Comparison of ENCODE assay signal across 9 cellular contexts in the genomic region with DNA sequence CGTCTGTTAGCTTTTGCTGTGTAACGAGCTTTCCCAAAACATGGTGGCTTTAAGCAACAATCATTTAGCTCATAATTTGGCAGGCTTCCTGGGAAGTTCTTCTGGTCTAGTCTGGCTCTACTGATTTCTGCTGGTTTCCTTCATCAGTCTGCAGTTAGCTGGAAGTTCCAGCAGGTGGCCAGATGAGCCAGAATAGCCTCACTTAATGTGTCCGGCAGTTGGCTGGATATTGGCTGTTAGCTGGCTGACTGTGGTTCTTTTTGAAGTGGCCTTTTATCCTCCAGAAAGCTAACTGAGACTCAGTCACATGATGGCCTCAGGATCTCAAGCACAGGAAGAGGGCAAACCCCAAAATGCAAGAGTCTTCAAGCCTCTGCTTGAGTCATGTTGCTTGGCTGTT. TPM values are rescaled to one million over a fixed set of nuclear protein-coding genes. Genes with fewer than 3 reads are reported as not detected.
A peak's percentile ranks its signal among the peaks of the same experiment; 100 is the strongest.
DNase-seq lines count a peak whose midpoint lies in the region; ATAC-seq and TF ChIP-seq lines count a peak whose summit lies in the region.
"Had no signal": no experiment of that assay in that cellular context is flagged by ENCODE, and none has a peak within 500 bp of the region (broad histone marks: within the 10 kb centered on the region; RNA-seq: fewer than 3 reads in every experiment).

No MANE protein-coding gene starts in this region.

- no peaks in the 10 kb centered on the region for H3K9me3 Mint-ChIP-seq in Caco-2 (ENCODE audit: unreplicated experiment)

- DNase-seq in Caco-2, result peak; percentile 38 to 41
- DNase-seq in NCI-H69 (lab: John Stamatoyannopoulos, UW), result peak; percentile 53
- DNase-seq in cardiac fibroblast (ENCODE audit: low read depth in 2 of 2), result peak; percentile 58 to 66
- DNase-seq in lower lobe of right lung, result peak; percentile 43
- DNase-seq in effector CD4-positive, alpha-beta T cell, result no peak

- H3K36me3 Mint-ChIP-seq in Caco-2 (ENCODE audit: insufficient read depth, unreplicated experiment), result no peaks in the 10 kb centered on the region

- H3K36me3 ChIP-seq in Caco-2 (ENCODE audit: control insufficient read depth, insufficient read depth, low read length), result no peaks in the 10 kb centered on the region
- no peaks in the 10 kb centered on the region for H3K36me3 ChIP-seq in lower lobe of right lung

- H3K27me3 ChIP-seq in Caco-2 (replicated peaks; ENCODE audit: control insufficient read depth, insufficient read depth, low read length) (no peaks in the 10 kb centered on the region), lower lobe of right lung (ENCODE audit: low read depth) (no peaks in the 10 kb centered on the region)

- CTCF ChIA-PET in Caco-2 (lab: Charles Lee), result interaction anchor here (1.0 to 1.3 kb wide), 5 partner anchors 95 to 301 kb away, joined by 3 to 7 read pairs (median 4); no protein-coding TSS in a partner anchor

- peak; percentile 80 for ATAC-seq in GM18517 (IDR thresholded peaks at IDR 0.05; ENCODE audit: unreplicated experiment)
- peak; percentile 92 for ATAC-seq in HG02885 (IDR thresholded peaks at IDR 0.05; ENCODE audit: poor library complexity, unreplicated experiment)
- peak; percentile 78 to 89 for ATAC-seq in lower lobe of right lung
- no peak for ATAC-seq in GM18868 (IDR thresholded peaks at IDR 0.05; ENCODE audit: unreplicated experiment)

- H3K4me3 Mint-ChIP-seq in Caco-2 (ENCODE audit: unreplicated experiment), result no peak overlapping the region

- no peaks in the 10 kb centered on the region for H3K27me3 Mint-ChIP-seq in Caco-2 (ENCODE audit: insufficient read depth, unreplicated experiment)

- no peaks in the 10 kb centered on the region for H3K4me1 ChIP-seq in Caco-2
- no peaks in the 10 kb centered on the region for H3K4me1 ChIP-seq in lower lobe of right lung

- H3K4me1 Mint-ChIP-seq in Caco-2 (ENCODE audit: low read depth, unreplicated experiment), result peaks cover 8% of the 10 kb centered on the region

- no TSS peak for BruUV-seq in Caco-2 (replicated peaks; lab: Mats Ljungman, UMichigan)

- intact Hi-C loops in Caco-2 (cut with micrococcal nuclease; ENCODE audit: unreplicated experiment), result loop anchor here (1.0 to 5.0 kb wide), 4 partner anchors 101 to 621 kb away; no protein-coding TSS in a partner anchor
- intact Hi-C loops in lower lobe of right lung (cut with DNase I), result no loop called here

- H3K27ac ChIP-seq in lower lobe of right lung, result no peak overlapping the region
- H3K27ac ChIP-seq: skin epidermis had no signal

- H3K27ac Mint-ChIP-seq in Caco-2 (ENCODE audit: unreplicated experiment), result no peak overlapping the region

- POLR2A ChIA-PET in Caco-2 (lab: Charles Lee), result no interaction called here

- no peak overlapping the region for H3K4me3 ChIP-seq in Caco-2 (ENCODE audit: low read depth, low read length)
- no peak overlapping the region for H3K4me3 ChIP-seq in cardiac fibroblast (replicated peaks in 1 of 2; ENCODE audit: low read depth in 2 of 2, low read length in 2 of 2)
- H3K4me3 ChIP-seq in lower lobe of right lung, result no peak overlapping the region
- H3K4me3 ChIP-seq: skin epidermis had no signal

- TF ChIP-seq CTCF in Caco-2 (IDR thresholded peaks at IDR 0.05; ENCODE audit: insufficient read depth in 1 of 2, low read depth in 1 of 2, low read length in 1 of 2, severe bottlenecking in 1 of 2, unreplicated experiment in 1 of 2), result peak; percentile 42 to 68
- peak; percentile 74 for TF ChIP-seq CTCF in cardiac fibroblast (IDR thresholded peaks at IDR 0.05; ENCODE audit: low read depth, low read length)
- peak; percentile 50 for TF ChIP-seq CTCF in lower lobe of right lung (IDR thresholded peaks at IDR 0.05)

- H3K9me3 ChIP-seq in Caco-2 (no peaks in the 10 kb centered on the region), lower lobe of right lung (no peaks in the 10 kb centered on the region)

RNA-seq across cellular contexts. Expression of a gene that starts 34.9 kb away (rescaled TPM):
- total RNA-seq in Caco-2 (2022), result not detected in 2 replicates
- not detected for total RNA-seq in lower lobe of right lung
